9 cellular contexts compared by ENCODE assay signal in the genomic region with DNA sequence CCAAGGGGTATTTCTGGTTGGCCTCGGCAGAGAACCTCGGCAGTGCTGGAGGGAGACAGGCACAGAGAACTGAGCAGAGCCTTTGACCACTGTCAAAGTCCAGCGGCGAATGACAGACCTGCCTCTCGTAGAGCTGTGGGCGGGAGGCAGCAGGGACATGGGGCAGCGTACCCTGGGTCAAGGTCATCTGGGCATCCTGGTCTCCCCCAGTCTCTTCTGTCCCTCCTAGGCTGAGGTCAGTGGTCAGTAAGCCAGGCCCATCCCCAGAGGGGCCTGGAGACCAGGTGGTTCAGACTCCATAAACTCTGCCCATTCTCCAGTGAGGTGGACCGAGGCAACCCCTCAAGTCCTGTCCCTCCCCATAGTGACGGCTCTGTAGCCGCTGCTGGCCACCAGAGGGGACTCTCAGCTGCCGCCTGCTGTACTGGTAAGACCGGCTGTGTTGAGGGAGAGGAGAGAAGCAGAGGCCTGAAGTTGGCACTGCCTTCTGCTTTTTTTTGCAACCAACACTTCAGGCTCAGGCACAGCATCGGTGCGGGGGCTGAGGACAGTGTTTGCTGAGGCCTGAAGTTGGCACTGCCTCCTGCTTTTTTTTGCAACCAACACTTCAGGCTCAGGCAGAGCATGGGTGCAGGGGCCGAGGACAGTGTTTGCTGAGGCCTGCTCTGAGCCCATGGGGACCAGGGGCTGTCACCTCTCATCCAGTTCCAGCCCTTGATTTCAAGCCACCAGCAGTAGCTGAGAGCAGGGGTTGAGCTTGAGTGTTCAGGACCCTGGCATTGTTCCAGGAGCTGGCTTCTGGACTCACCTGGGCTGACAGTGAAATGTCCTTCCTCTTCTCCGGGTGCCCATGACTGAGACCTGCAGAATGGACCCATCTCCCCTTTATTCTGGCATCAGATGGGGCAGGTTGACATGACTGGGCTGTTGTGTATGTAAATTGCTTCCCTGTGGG. TPM values are rescaled to one million over a fixed set of nuclear protein-coding genes. Genes with fewer than 3 reads are reported as not detected.
DNase-seq lines count a peak whose midpoint lies in the region; ATAC-seq and TF ChIP-seq lines count a peak whose summit lies in the region.
"Had no signal": no experiment of that assay in that cellular context is flagged by ENCODE, and none has a peak within 500 bp of the region (broad histone marks: within the 10 kb centered on the region; RNA-seq: fewer than 3 reads in every experiment).

A gene with protein sequence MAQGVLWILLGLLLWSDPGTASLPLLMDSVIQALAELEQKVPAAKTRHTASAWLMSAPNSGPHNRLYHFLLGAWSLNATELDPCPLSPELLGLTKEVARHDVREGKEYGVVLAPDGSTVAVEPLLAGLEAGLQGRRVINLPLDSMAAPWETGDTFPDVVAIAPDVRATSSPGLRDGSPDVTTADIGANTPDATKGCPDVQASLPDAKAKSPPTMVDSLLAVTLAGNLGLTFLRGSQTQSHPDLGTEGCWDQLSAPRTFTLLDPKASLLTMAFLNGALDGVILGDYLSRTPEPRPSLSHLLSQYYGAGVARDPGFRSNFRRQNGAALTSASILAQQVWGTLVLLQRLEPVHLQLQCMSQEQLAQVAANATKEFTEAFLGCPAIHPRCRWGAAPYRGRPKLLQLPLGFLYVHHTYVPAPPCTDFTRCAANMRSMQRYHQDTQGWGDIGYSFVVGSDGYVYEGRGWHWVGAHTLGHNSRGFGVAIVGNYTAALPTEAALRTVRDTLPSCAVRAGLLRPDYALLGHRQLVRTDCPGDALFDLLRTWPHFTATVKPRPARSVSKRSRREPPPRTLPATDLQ (minus strand): TSS at position 111 of the 955 bp plus-strand sequence. CDS start 130 bp downstream, outside the sequence.

- H3K4me1 ChIP-seq in gastrocnemius medialis: no peaks in the 10 kb centered on the region

- intact Hi-C loops in sciatic nerve (cut with DNase I) (no loop called here), gastrocnemius medialis (cut with DNase I; ENCODE audit: low total_unique reads) (no loop called here)

- peak; percentile 80 for ATAC-seq in esophagus mucosa
- peak; percentile 34 for ATAC-seq in sciatic nerve
- ATAC-seq in gastrocnemius medialis: no peak
- ATAC-seq in GM19328 (IDR thresholded peaks at IDR 0.05; ENCODE audit: unreplicated experiment): no peak
- ATAC-seq in GM19397 (IDR thresholded peaks at IDR 0.05; ENCODE audit: unreplicated experiment): no peak

- no peak for TF ChIP-seq POLR2A in gastrocnemius medialis (IDR thresholded peaks at IDR 0.05)

- H3K27me3 ChIP-seq in gastrocnemius medialis: no peaks in the 10 kb centered on the region

- no peaks in the 10 kb centered on the region for H3K9me3 ChIP-seq in gastrocnemius medialis

- DNase-seq in DMS53 (lab: John Stamatoyannopoulos, UW) (peak; percentile 47), DMS53 treated with DMSO at 0.1 percent for 48 hours (lab: John Stamatoyannopoulos, UW; ENCODE audit: unreplicated experiment) (no peak), NCI-H2196 treated with DMSO at 0.1 percent for 48 hours (lab: John Stamatoyannopoulos, UW; ENCODE audit: unreplicated experiment) (peak; percentile 45), sciatic nerve (ENCODE audit: low spot score) (no peak), gastrocnemius medialis (no peak)
- DNase-seq: activated B cell treated with CpG ODN at 0.5 μM for 24 hours had no signal

- in situ Hi-C loops in gastrocnemius medialis (cut with MboI; ENCODE audit: low sequenced_read_pairs in 4 of 4): loop anchor here in 1 of 4 donors (10.0 kb wide), 1 partner anchor 75 kb away; no protein-coding TSS in a partner anchor

- no peak within 1 kb of the TSS for H3K4me3 ChIP-seq in gastrocnemius medialis

- no peaks in the 10 kb centered on the region for H3K36me3 ChIP-seq in gastrocnemius medialis

- TF ChIP-seq CTCF in gastrocnemius medialis (IDR thresholded peaks at IDR 0.05 in 4 of 5, conservative IDR thresholded peaks at IDR 0.05 in 1 of 5): peak in 2 of 5 experiments; percentile 28 to 30

- no peak within 1 kb of the TSS for H3K27ac ChIP-seq in gastrocnemius medialis

RNA-seq across cellular contexts. Expression of the gene that starts here (rescaled TPM):
- not detected for total RNA-seq in esophagus mucosa
- total RNA-seq in sciatic nerve: not detected
- not detected for total RNA-seq in gastrocnemius medialis
- total RNA-seq: activated B cell treated with CpG ODN at 0.5 μM for 24 hours had no signal

Comparison
In these comparisons a context has a peak if more than half of its experiments do, and no peak if none do; other contexts are left out.
1. DNase-seq: peak in DMS53 (single experiment) and NCI-H2196 treated with DMSO at 0.1 percent for 48 hours (single experiment); none in DMS53 treated with DMSO at 0.1 percent for 48 hours (single experiment), sciatic nerve (single experiment) and gastrocnemius medialis (0 of 2).
2. Peak in ATAC-seq in esophagus mucosa; RNA of the gene not detected or under 1 TPM.
3. Peak in ATAC-seq in sciatic nerve; RNA of the gene not detected or under 1 TPM.